Comparison of ENCODE assay signal across 21 cellular contexts in genomic region chr2:150421252-150421651, GRCh38.
"Had no signal": no experiment of that assay in that cellular context is flagged by ENCODE, and none has a peak within 500 bp of the region (broad histone marks: within the 10 kb centered on the region; RNA-seq: fewer than 3 reads in every experiment).

No MANE protein-coding gene starts in this region.

- H3K4me3 ChIP-seq: K562, SJSA1, SK-N-MC had no signal

- H3K4me2 ChIP-seq: KMS-11 had no signal

- H3K27ac ChIP-seq: KMS-11, SJSA1, SK-N-MC had no signal

- H3K9ac ChIP-seq: KMS-11 had no signal

- ATAC-seq: K562 had no signal

- DNase-seq: Kasumi-1, MV-4-11, NCI-H1048, NCI-H1105, NCI-H1417, NCI-H1436 treated with DMSO at 0.1 percent for 48 hours, NCI-H1694, NCI-H187 treated with DMSO at 0.1 percent for 48 hours, NCI-H2029 treated with DMSO at 0.1 percent for 48 hours, NCI-H2107, NCI-H2227 treated with DMSO at 0.1 percent for 48 hours, NCI-H524, NCI-H526 treated with DMSO at 0.1 percent for 48 hours, NCI-H748 treated with DMSO at 0.1 percent for 48 hours, Right ventricle myocardium superior, RPMI8226, SIG-M5 had no signal

- H3K27me3 ChIP-seq: SJSA1 had no signal

- H3K36me3 ChIP-seq: SJSA1 had no signal

- H3K9me3 ChIP-seq: SJSA1 had no signal
